31 cellular contexts compared by ENCODE assay signal in genomic region chr2:56715670-56716069, GRCh38.
"Had no signal": no experiment of that assay in that cellular context is flagged by ENCODE, and none has a peak within 500 bp of the region (broad histone marks: within the 10 kb centered on the region; RNA-seq: fewer than 3 reads in every experiment).

No MANE protein-coding gene starts in this region.

- FAIRE-seq: bronchial epithelial cell had no signal

- H3K27me3 ChIP-seq: ascending aorta, body of pancreas had no signal

- H3K4me2 ChIP-seq: KMS-11 had no signal

- ATAC-seq: activated CD8-positive, alpha-beta memory T cell treated with anti-CD3 and anti-CD28 coated beads, Interleukin-2, amount 10 ng/mL, durations not matched to agents 7 days and 5 days; body of pancreas; Panc1; Right ventricle myocardium inferior; WTC11 had no signal

- H3K36me3 ChIP-seq: ascending aorta had no signal

- H3K9ac ChIP-seq: KMS-11 had no signal

- H3K4me3 ChIP-seq: ascending aorta, body of pancreas, SK-N-MC had no signal

- H3K9me3 ChIP-seq: ascending aorta, body of pancreas had no signal

- H3K27me3 Mint-ChIP-seq: activated CD8-positive, alpha-beta memory T cell treated with anti-CD3 and anti-CD28 coated beads, Interleukin-2, amount 10 ng/mL, durations not matched to agents 7 days and 5 days; activated naive CD4-positive, alpha-beta T cell treated with anti-CD3 and anti-CD28 coated beads, Interleukin-2, amount 50 U/mL, for 24 hours; activated T-cell treated with anti-CD3 and anti-CD28 coated beads, Interleukin-2, amount 50 U/mL, for 24 hours had no signal

- H3K27ac ChIP-seq: ascending aorta, body of pancreas, KMS-11, SK-N-MC had no signal

- H3K4me3 Mint-ChIP-seq: activated CD8-positive, alpha-beta memory T cell treated with anti-CD3 and anti-CD28 coated beads, Interleukin-2, amount 10 ng/mL, durations not matched to agents 7 days and 5 days; activated naive CD4-positive, alpha-beta T cell treated with anti-CD3 and anti-CD28 coated beads, Interleukin-2, amount 50 U/mL, for 24 hours; activated T-cell treated with anti-CD3 and anti-CD28 coated beads, Interleukin-2, amount 50 U/mL, for 24 hours; activated T-helper 1 cell treated with anti-CD3 and anti-CD28 coated beads, Interleukin-12 subunit alpha, Interleukin-12 subunit beta, Interleukin-2, Interleukin-4 antibody, amounts not matched to agents 30 ng/mL and 10 ng/mL and 1 ng/mL, durations not matched to agents 14 hours and 24 hours and 36 hours; T-helper 1 cell treated with Interleukin-12 subunit alpha and Interleukin-12 subunit beta and Interleukin-4 antibody, amounts not matched to agents 30 μg/mL and 1 μg/mL, for 36 hours; WTC11 had no signal

- H3K4me1 ChIP-seq: ascending aorta, body of pancreas had no signal

- H3K4me1 Mint-ChIP-seq: activated CD8-positive, alpha-beta memory T cell treated with anti-CD3 and anti-CD28 coated beads, Interleukin-2, amount 10 ng/mL, durations not matched to agents 7 days and 5 days; activated naive CD4-positive, alpha-beta T cell treated with anti-CD3 and anti-CD28 coated beads, Interleukin-2, amount 50 U/mL, for 24 hours; WTC11 had no signal

- H3K27ac Mint-ChIP-seq: activated CD8-positive, alpha-beta memory T cell treated with anti-CD3 and anti-CD28 coated beads, Interleukin-2, amount 10 ng/mL, durations not matched to agents 7 days and 5 days; activated naive CD4-positive, alpha-beta T cell treated with anti-CD3 and anti-CD28 coated beads, Interleukin-2, amount 50 U/mL, for 24 hours; activated T-cell treated with anti-CD3 and anti-CD28 coated beads, Interleukin-2, amount 50 U/mL, for 24 hours; activated T-helper 1 cell treated with anti-CD3 and anti-CD28 coated beads, Interleukin-12 subunit alpha, Interleukin-12 subunit beta, Interleukin-2, Interleukin-4 antibody, amounts not matched to agents 30 ng/mL and 10 ng/mL and 1 ng/mL, durations not matched to agents 14 hours and 24 hours and 36 hours; T-helper 1 cell treated with Interleukin-12 subunit alpha and Interleukin-12 subunit beta and Interleukin-4 antibody, amounts not matched to agents 30 μg/mL and 1 μg/mL, for 36 hours; WTC11 had no signal

- DNase-seq: activated CD4-positive, alpha-beta T cell treated with anti-CD3 and anti-CD28 coated beads for 48 hours; activated CD4-positive, alpha-beta T cell treated with anti-CD3 and anti-CD28 coated beads, Interleukin-2, amount 50 U/mL, for 4 hours; activated CD4-positive, CD25-positive, alpha-beta regulatory T cell treated with anti-CD3 and anti-CD28 coated beads, Interleukin-2, amount 50 U/mL, for 72 hours; activated CD8-positive, alpha-beta memory T cell treated with anti-CD3 and anti-CD28 coated beads, Interleukin-2, amount 10 ng/mL, durations not matched to agents 7 days and 5 days; activated effector memory CD4-positive, alpha-beta T cell treated with Interleukin-2 at 50 U/mL for 16 hours; activated naive CD4-positive, alpha-beta T cell; activated T-cell treated with anti-CD3 and anti-CD28 coated beads, Interleukin-2, amount 50 U/mL, for 24 hours; amniotic stem cell; body of pancreas; central memory CD4-positive, alpha-beta T cell; NCI-H1105; NCI-H1436; NCI-H187; NCI-H2081; NCI-H2171 treated with DMSO at 0.1 percent for 48 hours; NCI-H226; NCI-H526; NCI-H774; NK-92 treated with Interleukin-12 subunit alpha and Interleukin-12 subunit beta, amount 100 ng/mL, for 24 hours; OCI-M1; RPMI8226 had no signal

- H3K36me3 Mint-ChIP-seq: activated CD8-positive, alpha-beta memory T cell treated with anti-CD3 and anti-CD28 coated beads, Interleukin-2, amount 10 ng/mL, durations not matched to agents 7 days and 5 days; activated naive CD4-positive, alpha-beta T cell treated with anti-CD3 and anti-CD28 coated beads, Interleukin-2, amount 50 U/mL, for 24 hours had no signal
